Comparison of ENCODE assay signal across 24 cellular contexts in genomic region chr12:3030821-3031415, GRCh38.
"Had no signal": no experiment of that assay in that cellular context is flagged by ENCODE, and none has a peak within 500 bp of the region (broad histone marks: within the 10 kb centered on the region; RNA-seq: fewer than 3 reads in every experiment).

No MANE protein-coding gene starts in this region.

- H3K36me3 Mint-ChIP-seq: activated naive CD4-positive, alpha-beta T cell treated with anti-CD3 and anti-CD28 coated beads, Interleukin-2, amount 50 U/mL, for 72 hours; naive thymus-derived CD4-positive, alpha-beta T cell had no signal

- H3K27ac Mint-ChIP-seq: activated naive CD4-positive, alpha-beta T cell treated with anti-CD3 and anti-CD28 coated beads, Interleukin-2, amount 50 U/mL, for 72 hours; activated T-helper 1 cell treated with anti-CD3 and anti-CD28 coated beads, Interleukin-12 subunit alpha, Interleukin-12 subunit beta, Interleukin-2, Interleukin-4 antibody, amounts not matched to agents 30 ng/mL and 10 ng/mL and 1 ng/mL, durations not matched to agents 14 hours and 24 hours and 36 hours; stimulated activated naive CD8-positive, alpha-beta T cell treated with anti-CD3 and anti-CD28 coated beads, Interleukin-15, amount 100 ng/mL, for 72 hours had no signal

- H3K9me3 ChIP-seq: adrenal gland, left lung, suprapubic skin, transverse colon, uterus had no signal

- H3K4me3 Mint-ChIP-seq: activated T-helper 1 cell treated with anti-CD3 and anti-CD28 coated beads, Interleukin-12 subunit alpha, Interleukin-12 subunit beta, Interleukin-2, Interleukin-4 antibody, amounts not matched to agents 30 ng/mL and 10 ng/mL and 1 ng/mL, durations not matched to agents 14 hours and 24 hours and 36 hours; naive thymus-derived CD4-positive, alpha-beta T cell; stimulated activated naive CD8-positive, alpha-beta T cell treated with anti-CD3 and anti-CD28 coated beads, Interleukin-15, amount 100 ng/mL, for 72 hours had no signal

- H3K27ac ChIP-seq: cardiac muscle cell, epithelial cell of prostate, left lung, skin epidermis, suprapubic skin, transverse colon, uterus, WERI-Rb-1 had no signal

- ATAC-seq: activated naive CD4-positive, alpha-beta T cell treated with anti-CD3 and anti-CD28 coated beads, Interleukin-2, amount 50 U/mL, for 72 hours; left lung; naive thymus-derived CD4-positive, alpha-beta T cell; stimulated activated naive CD8-positive, alpha-beta T cell treated with anti-CD3 and anti-CD28 coated beads, Interleukin-15, amount 100 ng/mL, for 72 hours had no signal

- DNase-seq: activated CD4-positive, alpha-beta T cell treated with anti-CD3 and anti-CD28 coated beads, Interleukin-2, amount 50 U/mL, for 48 hours; activated gamma-delta T cell treated with Interleukin-2 at 50 U/mL for 16 hours; activated T-cell treated with anti-CD3 and anti-CD28 coated beads for 4 hours; adrenal gland; dermis blood vessel endothelial cell; effector memory CD4-positive, alpha-beta T cell; foreskin melanocyte; head of caudate nucleus; left lung; naive thymus-derived CD4-positive, alpha-beta T cell; stimulated activated CD4-positive, alpha-beta T cell treated with anti-CD3 and anti-CD28 coated beads, Interleukin-15, amount 100 ng/mL, for 24 hours; stimulated activated CD4-positive, alpha-beta T cell treated with anti-CD3 and anti-CD28 coated beads, Interleukin-4, amount 100 ng/mL, for 1 hour; stimulated activated naive CD8-positive, alpha-beta T cell treated with anti-CD3 and anti-CD28 coated beads, Interleukin-15, amount 100 ng/mL, for 72 hours; SW 1271; T-helper 2 cell; transverse colon; uterus; WERI-Rb-1 had no signal

- H3K4me1 Mint-ChIP-seq: stimulated activated naive CD8-positive, alpha-beta T cell treated with anti-CD3 and anti-CD28 coated beads, Interleukin-15, amount 100 ng/mL, for 72 hours had no signal

- H3K27me3 ChIP-seq: adrenal gland, cardiac muscle cell, left lung, suprapubic skin, transverse colon, uterus had no signal

- H3K36me3 ChIP-seq: cardiac muscle cell, suprapubic skin, transverse colon, uterus had no signal

- H3K9me3 Mint-ChIP-seq: activated naive CD4-positive, alpha-beta T cell treated with anti-CD3 and anti-CD28 coated beads, Interleukin-2, amount 50 U/mL, for 72 hours; activated T-helper 1 cell treated with anti-CD3 and anti-CD28 coated beads, Interleukin-12 subunit alpha, Interleukin-12 subunit beta, Interleukin-2, Interleukin-4 antibody, amounts not matched to agents 30 ng/mL and 10 ng/mL and 1 ng/mL, durations not matched to agents 14 hours and 24 hours and 36 hours; naive thymus-derived CD4-positive, alpha-beta T cell; stimulated activated naive CD8-positive, alpha-beta T cell treated with anti-CD3 and anti-CD28 coated beads, Interleukin-15, amount 100 ng/mL, for 72 hours had no signal

- H3K4me1 ChIP-seq: adrenal gland, suprapubic skin, transverse colon, uterus had no signal

- H3K4me3 ChIP-seq: adrenal gland, cardiac muscle cell, left lung, skin epidermis, suprapubic skin, transverse colon, uterus had no signal
